In genomic region chr19:46753420-46754155, GRCh38 we compare ENCODE assay signal across 8 cellular contexts. TPM values are rescaled to one million over a fixed set of nuclear protein-coding genes. Genes with fewer than 3 reads are reported as not detected.
DNase-seq lines count a peak whose midpoint lies in the region; ATAC-seq lines count a peak whose summit lies in the region.

No MANE protein-coding gene starts in this region.

- ATAC-seq in left ventricle myocardium superior (peak; percentile 5), GM21723 (IDR thresholded peaks at IDR 0.05; ENCODE audit: unreplicated experiment) (no peak)

- intact Hi-C loops in left ventricle myocardium superior (cut with micrococcal nuclease), result no loop called here

- peak; percentile 65 for DNase-seq in COR-L47 (lab: John Stamatoyannopoulos, UW)
- DNase-seq in HUDEP-2 (lab: John Stamatoyannopoulos, UW; ENCODE audit: unreplicated experiment in 76 of 76), result peak in 60 of 76 experiments; percentile 7 to 76 (median 54)
- peak; percentile 39 for DNase-seq in RKO (ENCODE audit: low spot score)
- DNase-seq in activated T-helper 1 cell treated with anti-CD3 and anti-CD28 coated beads, Interleukin-2, amount 50 U/mL, for 16 hours (ENCODE audit: low read depth in 1 of 2, low spot score in 1 of 2), result peak; percentile 45
- peak; percentile 68 for DNase-seq in left ventricle myocardium superior
- DNase-seq in stimulated activated CD4-positive, alpha-beta T cell treated with anti-CD3 and anti-CD28 coated beads, Interleukin-2, amount 100 ng/mL, for 4 hours (ENCODE audit: low read depth), result peak; percentile 39
- no peak for DNase-seq in HCEC 1CT

RNA-seq across cellular contexts. Expression of gene STRN4, which starts 7.3 kb away (rescaled TPM):
- 49.0 TPM for total RNA-seq in left ventricle myocardium superior

RNA-seq across cellular contexts. Expression of gene FKRP, which starts 7.7 kb away (rescaled TPM):
- total RNA-seq in left ventricle myocardium superior, result 15.3 TPM

RNA-seq across cellular contexts. Expression of gene SLC1A5, which starts 34.8 kb away (rescaled TPM):
- 6.9 TPM for total RNA-seq in left ventricle myocardium superior

RNA-seq across cellular contexts. Expression of gene PRKD2, which starts 36.7 kb away (rescaled TPM):
- 9.3 TPM for total RNA-seq in left ventricle myocardium superior
